Comparison of ENCODE assay signal across 12 cellular contexts in genomic region chr7:101470668-101471067, GRCh38.
DNase-seq lines count a peak whose midpoint lies in the region; ATAC-seq and TF ChIP-seq lines count a peak whose summit lies in the region.
"Had no signal": no experiment of that assay in that cellular context is flagged by ENCODE, and none has a peak within 500 bp of the region (broad histone marks: within the 10 kb centered on the region; RNA-seq: fewer than 3 reads in every experiment).

No MANE protein-coding gene starts in this region.

- peak overlapping the region; percentile 84 for H3K27ac Mint-ChIP-seq in mesothelial cell of epicardium

- no peak for TF ChIP-seq CTCF in mesothelial cell of epicardium (IDR thresholded peaks at IDR 0.05; ENCODE audit: unreplicated experiment)

- no peak for ATAC-seq in HG02571 (IDR thresholded peaks at IDR 0.05; ENCODE audit: unreplicated experiment)

- peaks cover 25% of the 10 kb centered on the region for H3K4me1 Mint-ChIP-seq in mesothelial cell of epicardium

- H3K4me3 Mint-ChIP-seq in mesothelial cell of epicardium = no peak overlapping the region

- in situ Hi-C loops in G401 (cut with HindIII; ENCODE audit: low sequenced_read_pairs) = no loop called here

- peaks cover 3% of the 10 kb centered on the region for H3K36me3 Mint-ChIP-seq in mesothelial cell of epicardium

- H3K27me3 Mint-ChIP-seq in mesothelial cell of epicardium (ENCODE audit: low read depth) = no peaks in the 10 kb centered on the region

- peak; percentile 8 for DNase-seq in activated effector memory CD4-positive, alpha-beta T cell treated with anti-CD3 and anti-CD28 coated beads, Interleukin-2, amount 50 U/mL, for 16 hours
- no peak for DNase-seq in activated effector memory CD4-positive, alpha-beta T cell treated with Interleukin-2 at 50 U/mL for 16 hours
- DNase-seq in RPMI8226 = peak; percentile 0
- DNase-seq in mesothelial cell of epicardium (ENCODE audit: low spot score in 2 of 2, unreplicated experiment in 2 of 2) = no peak
- DNase-seq in G401 (ENCODE audit: low spot score) = no peak
- DNase-seq in GDM1 (lab: John Stamatoyannopoulos, UW) = no peak
- DNase-seq in SK-N-DZ (ENCODE audit: low spot score) = no peak
- DNase-seq: Calu3, DMS 273 treated with DMSO at 0.1 percent for 48 hours, GOT3, HCEC 1CT had no signal

- H3K9me3 Mint-ChIP-seq in mesothelial cell of epicardium = no peaks in the 10 kb centered on the region

Comparison
In these comparisons a context has a peak if more than half of its experiments do, and no peak if none do; other contexts are left out.
1. DNase-seq: peak in activated effector memory CD4-positive, alpha-beta T cell treated with anti-CD3 and anti-CD28 coated beads, Interleukin-2, amount 50 U/mL, for 16 hours (single experiment) and RPMI8226 (single experiment); none in activated effector memory CD4-positive, alpha-beta T cell treated with Interleukin-2 at 50 U/mL for 16 hours (single experiment), mesothelial cell of epicardium (0 of 2), G401 (single experiment), GDM1 (single experiment) and SK-N-DZ (single experiment).